Comparison of ENCODE assay signal across 8 cellular contexts in the genomic region with DNA sequence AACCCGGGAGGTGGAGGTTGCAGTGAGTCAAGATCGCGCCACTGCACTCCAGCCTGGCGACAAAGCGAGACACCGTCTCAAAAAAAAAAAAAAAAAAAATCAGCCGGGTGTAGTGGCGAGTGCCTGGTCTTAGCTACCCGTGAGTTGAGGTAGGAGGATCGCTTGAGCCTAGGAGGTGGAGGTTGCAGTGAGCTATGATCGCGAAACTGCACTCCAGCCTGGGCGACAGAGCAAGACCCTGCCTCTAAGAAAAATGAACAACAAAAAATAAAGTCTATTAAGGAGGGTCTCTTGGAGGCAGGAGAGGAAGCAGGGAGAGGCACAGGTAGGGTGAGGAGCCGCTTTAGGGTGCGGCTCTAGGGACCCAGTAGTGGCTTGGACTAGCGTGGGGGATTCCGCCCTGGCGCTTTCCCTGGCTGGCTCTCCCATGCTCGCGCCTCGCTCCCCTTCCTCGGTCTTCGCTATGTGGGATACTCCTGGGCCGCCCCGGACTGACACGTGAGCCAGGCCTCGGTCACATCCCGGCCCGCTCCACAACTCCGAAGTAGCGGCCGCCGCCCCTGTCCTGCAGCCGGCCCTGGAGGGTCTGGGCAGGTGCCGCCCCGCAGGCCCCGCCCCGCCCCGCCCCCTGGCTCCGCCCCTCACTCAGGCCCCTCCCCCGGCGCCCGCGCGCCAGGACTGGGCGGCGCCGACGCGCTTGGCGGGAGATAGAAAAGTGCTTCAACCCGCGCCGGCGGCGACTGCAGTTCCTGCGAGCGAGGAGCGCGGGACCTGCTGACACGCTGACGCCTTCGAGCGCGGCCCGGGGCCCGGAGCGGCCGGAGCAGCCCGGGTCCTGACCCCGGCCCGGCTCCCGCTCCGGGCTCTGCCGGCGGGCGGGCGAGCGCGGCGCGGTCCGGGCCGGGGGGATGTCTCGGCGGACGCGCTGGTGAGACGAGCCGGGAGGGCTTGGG. TPM values are rescaled to one million over a fixed set of nuclear protein-coding genes. Genes with fewer than 3 reads are reported as not detected.
DNase-seq lines count a peak whose midpoint lies in the region; ATAC-seq and TF ChIP-seq lines count a peak whose summit lies in the region.

MYBL2 (plus strand) TSS at position 739 of the 953 bp plus-strand sequence; CDS start at position 909, 170 bp downstream.

- H3K27ac ChIP-seq in hepatocyte, result no peak within 1 kb of the TSS

- TF ChIP-seq CTCF in GM12864 (IDR thresholded peaks at IDR 0.05; ENCODE audit: low read depth, low read length, missing control alignments) (no peak), hepatocyte (IDR thresholded peaks at IDR 0.05; ENCODE audit: poor library complexity) (no peak)

- in situ Hi-C loops in HAP-1 (cut with MboI; ENCODE audit: low sequenced_read_pairs), result no loop called here

- peak within 1 kb of the TSS; percentile 31 for H3K27ac Mint-ChIP-seq in activated naive CD8-positive, alpha-beta T cell treated with anti-CD3 and anti-CD28 coated beads, Interleukin-2, amount 50 U/mL, for 24 hours

- peaks cover 3% of the 10 kb centered on the region for H3K4me1 ChIP-seq in HAP-1
- H3K4me1 ChIP-seq in hepatocyte (ENCODE audit: insufficient read depth), result peaks cover 12% of the 10 kb centered on the region

- H3K4me2 ChIP-seq in hepatocyte, result peak within 1 kb of the TSS; percentile 88

- H3K4me3 ChIP-seq in GM12864 (ENCODE audit: low read depth, low read length) (peak within 1 kb of the TSS; percentile 71), HAP-1 (peak within 1 kb of the TSS; percentile 68), MG63 (peak within 1 kb of the TSS; percentile 71), hepatocyte (peak within 1 kb of the TSS; percentile 33)

- H3K27me3 ChIP-seq in HAP-1 (ENCODE audit: low read depth) (no peaks in the 10 kb centered on the region), MG63 (no peaks in the 10 kb centered on the region), hepatocyte (peaks cover 4% of the 10 kb centered on the region)

- no peaks in the 10 kb centered on the region for H3K79me2 ChIP-seq in hepatocyte

- H3K9me2 ChIP-seq in hepatocyte (replicated peaks; ENCODE audit: insufficient read depth), result no peaks in the 10 kb centered on the region

- H3K36me3 ChIP-seq in HAP-1 (replicated peaks) (peaks cover 18% of the 10 kb centered on the region), MG63 (peaks cover 27% of the 10 kb centered on the region), hepatocyte (replicated peaks; ENCODE audit: insufficient read depth, low read depth) (no peaks in the 10 kb centered on the region)

- no peaks in the 10 kb centered on the region for H3K9me3 ChIP-seq in HAP-1
- H3K9me3 ChIP-seq in MG63, result no peaks in the 10 kb centered on the region
- H3K9me3 ChIP-seq in hepatocyte (ENCODE audit: low read depth), result no peaks in the 10 kb centered on the region

- 30% methylated on average over 37 of the region's 90 CpGs for WGBS in hepatocyte (ENCODE audit: low lambda C conversion rate, missing lambda C conversion rate)

- peak; percentile 93 for ATAC-seq in activated naive CD8-positive, alpha-beta T cell treated with anti-CD3 and anti-CD28 coated beads, Interleukin-2, amount 50 U/mL, for 24 hours

- DNase-seq in GM12864 (ENCODE audit: low read depth), result no peak
- DNase-seq in HAP-1 (ENCODE audit: low spot score in 2 of 2), result peak; percentile 47 to 82
- peak; percentile 69 for DNase-seq in MG63
- DNase-seq in T-helper 1 cell, result peak; percentile 39 to 77 (median 64)
- peak; percentile 74 for DNase-seq in activated naive CD8-positive, alpha-beta T cell treated with anti-CD3 and anti-CD28 coated beads, Interleukin-2, amount 50 U/mL, for 24 hours
- peak; percentile 88 for DNase-seq in hepatocyte (ENCODE audit: low spot score)
- DNase-seq in stimulated activated CD4-positive, alpha-beta T cell treated with anti-CD3 and anti-CD28 coated beads, Interleukin-12 subunit alpha, Interleukin-12 subunit beta, amount 100 ng/mL, for 48 hours (ENCODE audit: low read depth in 2 of 3, low spot score in 1 of 3), result peak; percentile 48 to 65 (median 55)
- DNase-seq in superior temporal gyrus (ENCODE audit: extremely low spot score), result no peak

- H3K9me3 Mint-ChIP-seq in activated naive CD8-positive, alpha-beta T cell treated with anti-CD3 and anti-CD28 coated beads, Interleukin-2, amount 50 U/mL, for 24 hours, result no peaks in the 10 kb centered on the region

- peaks cover 11% of the 10 kb centered on the region for H3K27me3 Mint-ChIP-seq in activated naive CD8-positive, alpha-beta T cell treated with anti-CD3 and anti-CD28 coated beads, Interleukin-2, amount 50 U/mL, for 24 hours

- H3K36me3 Mint-ChIP-seq in activated naive CD8-positive, alpha-beta T cell treated with anti-CD3 and anti-CD28 coated beads, Interleukin-2, amount 50 U/mL, for 24 hours (ENCODE audit: low read depth), result peaks cover 12% of the 10 kb centered on the region

- H3K4me1 Mint-ChIP-seq in activated naive CD8-positive, alpha-beta T cell treated with anti-CD3 and anti-CD28 coated beads, Interleukin-2, amount 50 U/mL, for 24 hours, result peaks cover 13% of the 10 kb centered on the region

- H3K4me3 Mint-ChIP-seq in activated naive CD8-positive, alpha-beta T cell treated with anti-CD3 and anti-CD28 coated beads, Interleukin-2, amount 50 U/mL, for 24 hours, result peak within 1 kb of the TSS; percentile 80

- H2AFZ ChIP-seq in hepatocyte, result peak within 1 kb of the TSS; percentile 84

- no peaks in the 10 kb centered on the region for H4K20me1 ChIP-seq in hepatocyte (ENCODE audit: insufficient read depth, poor library complexity, severe bottlenecking)

RNA-seq across cellular contexts. Expression of gene MYBL2, which starts in this region (rescaled TPM):
- total RNA-seq in MG63 (2014; rRNA removed; shearing (Covaris generic); ENCODE audit: low replicate concordance), result 29.8 and 30.5 TPM in 2 replicates
- total RNA-seq in hepatocyte, result 2.4 and 3.5 TPM in 2 replicates
- polyA plus RNA-seq in hepatocyte, result 13.8 and 19.4 TPM in 2 replicates

Comparison
In these comparisons a context has a peak if more than half of its experiments do, and no peak if none do; other contexts are left out.
1. DNase-seq: peak in HAP-1 (2 of 2), MG63 (single experiment), T-helper 1 cell (5 of 5), activated naive CD8-positive, alpha-beta T cell treated with anti-CD3 and anti-CD28 coated beads, Interleukin-2, amount 50 U/mL, for 24 hours (single experiment), hepatocyte (single experiment) and stimulated activated CD4-positive, alpha-beta T cell treated with anti-CD3 and anti-CD28 coated beads, Interleukin-12 subunit alpha, Interleukin-12 subunit beta, amount 100 ng/mL, for 48 hours (3 of 3); none in GM12864 (single experiment) and superior temporal gyrus (single experiment).
2. Peak in every context shown above with its lines, with median percentiles within 50 percentile points of each other: H3K4me3 ChIP-seq.